In genomic region chr14:67704484-67705089, GRCh38 we compare ENCODE assay signal across 8 cellular contexts. TPM values are rescaled to one million over a fixed set of nuclear protein-coding genes. Genes with fewer than 3 reads are reported as not detected.
DNase-seq lines count a peak whose midpoint lies in the region; ATAC-seq, FAIRE-seq and TF ChIP-seq lines count a peak whose summit lies in the region.

No MANE protein-coding gene starts in this region.

- peaks cover 7% of the 10 kb centered on the region for H3K9me3 Mint-ChIP-seq in activated CD4-positive, alpha-beta memory T cell treated with anti-CD3 and anti-CD28 coated beads for 36 hours
- peaks cover 3% of the 10 kb centered on the region for H3K9me3 Mint-ChIP-seq in osteocyte (ENCODE audit: unreplicated experiment)

- no peaks in the 10 kb centered on the region for H3K27me3 ChIP-seq in HCT116 (ENCODE audit: insufficient read depth, low read length)

- RAD21 ChIA-PET in HCT116 (lab: Charles Lee; ENCODE audit: low non-redundant PET in 1 of 2, low total read pairs in 2 of 2, uncharacterized antibody in 2 of 2, unreplicated experiment in 2 of 2), result interaction anchor here (0.8 to 2.3 kb wide), 20 partner anchors 9 to 345 kb away, joined by 3 to 20 read pairs (median 6); partner anchors contain the start of genes RDH11 (in 2 of the 2), ATP6V1D (in 1 of the 2), EIF2S1 (in 1 of the 2) and PIGH (in 1 of the 2)

- peaks cover 3% of the 10 kb centered on the region for H3K27me3 Mint-ChIP-seq in activated CD4-positive, alpha-beta memory T cell treated with anti-CD3 and anti-CD28 coated beads for 36 hours
- H3K27me3 Mint-ChIP-seq in osteocyte (ENCODE audit: unreplicated experiment), result peaks cover 30% of the 10 kb centered on the region

- H3K27ac ChIP-seq in HCT116 (ENCODE audit: low read depth, low read length), result no peak overlapping the region

- H3K4me3 ChIP-seq in HCT116 (replicated peaks in 1 of 2; ENCODE audit: low read depth in 1 of 2, low read length in 2 of 2), result no peak overlapping the region

- no peaks in the 10 kb centered on the region for H3K36me3 Mint-ChIP-seq in activated CD4-positive, alpha-beta memory T cell treated with anti-CD3 and anti-CD28 coated beads for 36 hours
- no peaks in the 10 kb centered on the region for H3K36me3 Mint-ChIP-seq in osteocyte (ENCODE audit: unreplicated experiment)

- H3K4me3 Mint-ChIP-seq in activated CD4-positive, alpha-beta memory T cell treated with anti-CD3 and anti-CD28 coated beads for 36 hours, result no peak overlapping the region
- no peak overlapping the region for H3K4me3 Mint-ChIP-seq in osteocyte (ENCODE audit: unreplicated experiment)

- H3K36me3 ChIP-seq in HCT116 (ENCODE audit: control insufficient read depth in 1 of 2, insufficient read depth in 2 of 2, low read length in 2 of 2), result no peaks in the 10 kb centered on the region

- DNase-seq in DMS 273 treated with DMSO at 0.1 percent for 48 hours (lab: John Stamatoyannopoulos, UW) (peak; percentile 44), HCT116 (ENCODE audit: low read depth, low spot score) (peak; percentile 72), NCI-H345 treated with DMSO at 0.1 percent for 48 hours (lab: John Stamatoyannopoulos, UW; ENCODE audit: unreplicated experiment) (peak; percentile 70), frontal cortex (ENCODE audit: low spot score in 2 of 2) (peak; percentile 52 to 65), osteocyte (ENCODE audit: extremely low spot score, unreplicated experiment) (no peak)
- peak; percentile 24 for DNase-seq in activated CD4-positive, alpha-beta memory T cell treated with anti-CD3 and anti-CD28 coated beads for 36 hours

- peaks cover 16 to 32% of the 10 kb centered on the region in 2 experiments for H3K4me1 ChIP-seq in HCT116 (ENCODE audit: control insufficient read depth in 1 of 2, insufficient read depth in 2 of 2, low read length in 2 of 2)

- no peaks in the 10 kb centered on the region for H3K79me2 ChIP-seq in HCT116 (ENCODE audit: insufficient read depth, low read length)

- peak overlapping the region; percentile 91 for H2AFZ ChIP-seq in HCT116 (ENCODE audit: low read depth, low read length, poor library complexity, severe bottlenecking)

- peaks cover 2% of the 10 kb centered on the region for H3K4me1 Mint-ChIP-seq in activated CD4-positive, alpha-beta memory T cell treated with anti-CD3 and anti-CD28 coated beads for 36 hours (ENCODE audit: low read depth)
- peaks cover 11% of the 10 kb centered on the region for H3K4me1 Mint-ChIP-seq in osteocyte (ENCODE audit: unreplicated experiment)

- intact Hi-C loops in HCT116 (cut with micrococcal nuclease), result loop anchor here (1.0 to 10.0 kb wide), 9 partner anchors 37 to 1340 kb away; partner anchors contain the start of genes ARG2 and PIGH
- intact Hi-C loops in activated CD4-positive, alpha-beta memory T cell treated with anti-CD3 and anti-CD28 coated beads for 36 hours (cut with micrococcal nuclease), result loop anchor here (1.0 to 5.0 kb wide), 4 partner anchors 37 to 277 kb away; no protein-coding TSS in a partner anchor

- H4K20me1 ChIP-seq in HCT116 (ENCODE audit: insufficient read depth), result no peaks in the 10 kb centered on the region

- ATAC-seq in HCT116, result peak; percentile 87
- ATAC-seq in HG03571 (IDR thresholded peaks at IDR 0.05; ENCODE audit: unreplicated experiment), result no peak
- no peak for ATAC-seq in GM18873 (IDR thresholded peaks at IDR 0.05; ENCODE audit: low FRiP score, unreplicated experiment)

- POLR2A ChIA-PET in HCT116 (lab: Charles Lee), result interaction anchor here (0.9 to 1.6 kb wide), 7 partner anchors 9 to 277 kb away, joined by 3 to 12 read pairs (median 4); partner anchors contain the start of genes PIGH and RDH11
- POLR2A ChIA-PET in activated CD4-positive, alpha-beta memory T cell treated with anti-CD3 and anti-CD28 coated beads for 36 hours (lab: Charles Lee), result interaction anchor here (0.7 to 1.4 kb wide), 2 partner anchors 9 to 36 kb away, joined by 3 to 5 read pairs; partner anchors contain the start of gene RDH11

- peaks cover 0 to under 1% of the 10 kb centered on the region in 2 experiments; a peak in 2 of 4 replicates for H3K9me3 ChIP-seq in HCT116 (ENCODE audit: control insufficient read depth in 1 of 2, insufficient read depth in 1 of 2, low read depth in 1 of 2, low read length in 2 of 2)

- peak overlapping the region; percentile 15; the same call in 1 of the 2 replicates for H3K4me2 ChIP-seq in HCT116 (ENCODE audit: low read length)

- CTCF ChIA-PET in HCT116 (lab: Charles Lee), result interaction anchor here (0.6 to 5.3 kb wide), 47 partner anchors 9 to 1345 kb away, joined by 3 to 117 read pairs (median 5); partner anchors contain the start of genes ARG2, ATP6V1D, EIF2S1 and PIGH
- CTCF ChIA-PET in activated CD4-positive, alpha-beta memory T cell treated with anti-CD3 and anti-CD28 coated beads for 36 hours (lab: Charles Lee), result interaction anchor here (0.6 to 6.2 kb wide), 48 partner anchors 9 to 345 kb away, joined by 3 to 149 read pairs (median 6); partner anchors contain the start of genes ARG2, ATP6V1D, EIF2S1 and PIGH

- TF ChIP-seq RAD21 in HCT116 (IDR thresholded peaks at IDR 0.05; ENCODE audit: low read depth), result peak; percentile 90

- no TSS peak for BruUV-seq in HCT116 (replicated peaks; lab: Mats Ljungman, UMichigan)

- no peak for TF ChIP-seq POLR2A in HCT116 (IDR thresholded peaks at IDR 0.05; ENCODE audit: borderline replicate concordance, extremely low read depth, insufficient read depth, insufficient read length)

- no peak overlapping the region for H3K27ac Mint-ChIP-seq in activated CD4-positive, alpha-beta memory T cell treated with anti-CD3 and anti-CD28 coated beads for 36 hours
- no peak overlapping the region for H3K27ac Mint-ChIP-seq in osteocyte (ENCODE audit: unreplicated experiment)

- TF ChIP-seq CTCF in HCT116 (IDR thresholded peaks at IDR 0.05 in 2 of 3, conservative IDR thresholded peaks at IDR 0.05 in 1 of 3; ENCODE audit: borderline replicate concordance in 1 of 3, insufficient read depth in 1 of 3, low read depth in 2 of 3, low read length in 2 of 3) (peak; percentile 71 to 84 (median 83)), osteocyte (IDR thresholded peaks at IDR 0.05) (peak; percentile 79)

- H3K9me2 ChIP-seq in HCT116 (ENCODE audit: insufficient read depth), result no peaks in the 10 kb centered on the region

- peak; percentile 71 for FAIRE-seq in frontal cortex (lab: Jason Lieb, UNC)

- no peak overlapping the region for H3K9ac ChIP-seq in HCT116 (ENCODE audit: low read length)

TF ChIP-seq in HCT116, 20 proteins besides CTCF, POLR2A, EP300 and RAD21:
- TF ChIP-seq ZFX (IDR thresholded peaks at IDR 0.05), result no peak
- TF ChIP-seq SP1 (IDR thresholded peaks at IDR 0.05; ENCODE audit: low read depth), result no peak
- no peak for TF ChIP-seq EZH2phosphoT487 (IDR thresholded peaks at IDR 0.05; ENCODE audit: borderline replicate concordance)
- TF ChIP-seq TCF7L2 (IDR thresholded peaks at IDR 0.05; ENCODE audit: borderline replicate concordance, extremely low read depth, insufficient read depth, insufficient read length), result no peak
- TF ChIP-seq ELF1 (IDR thresholded peaks at IDR 0.05; ENCODE audit: borderline replicate concordance, low read depth), result no peak
- no peak for TF ChIP-seq JUND (IDR thresholded peaks at IDR 0.05)
- no peak for TF ChIP-seq SRF (IDR thresholded peaks at IDR 0.05; ENCODE audit: low read depth)
- TF ChIP-seq ZBTB33 (IDR thresholded peaks at IDR 0.05; ENCODE audit: extremely low read depth, insufficient replicate concordance, low read length), result no peak
- TF ChIP-seq POLR2AphosphoS5 (IDR thresholded peaks at IDR 0.05; ENCODE audit: low read depth, low read length), result no peak

RNA-seq across cellular contexts. Expression of gene RDH12, which starts 2.9 kb away (rescaled TPM):
- total RNA-seq in HCT116 (2021; ENCODE audit: unreplicated experiment), result 0.27 TPM
- 0.40 and 0.64 TPM in 2 replicates for polyA plus RNA-seq in HCT116 (2012)
- not detected for total RNA-seq in activated CD4-positive, alpha-beta memory T cell treated with anti-CD3 and anti-CD28 coated beads for 36 hours
- total RNA-seq in frontal cortex, result 0.82 TPM
- not detected in 2 replicates for total RNA-seq in osteocyte

RNA-seq across cellular contexts. Expression of gene RDH11, which starts 9.0 kb away (rescaled TPM):
- total RNA-seq in HCT116 (2021; ENCODE audit: unreplicated experiment) (54.6 TPM), frontal cortex (128 TPM), osteocyte (54.1 and 55.2 TPM in 2 replicates)
- 57.1 and 70.0 TPM in 2 replicates for polyA plus RNA-seq in HCT116 (2012)
- 10 to 100 TPM; 70.9 to 76.7 TPM for total RNA-seq in activated CD4-positive, alpha-beta memory T cell treated with anti-CD3 and anti-CD28 coated beads for 36 hours

RNA-seq across cellular contexts. Expression of gene VTI1B, which starts 30.2 kb away (rescaled TPM):
- 86.3 TPM for total RNA-seq in HCT116 (2021; ENCODE audit: unreplicated experiment)
- 52.4 and 59.3 TPM in 2 replicates for polyA plus RNA-seq in HCT116 (2012)
- total RNA-seq in activated CD4-positive, alpha-beta memory T cell treated with anti-CD3 and anti-CD28 coated beads for 36 hours, result 10 to 100 TPM; 75.6 to 75.8 TPM
- 40.4 TPM for total RNA-seq in frontal cortex
- total RNA-seq in osteocyte, result 89.3 and 104 TPM in 2 replicates
